In genomic region chr17:39153541-39154111, GRCh38 we compare ENCODE assay signal across 1 cellular context.
TF ChIP-seq lines count a peak whose summit lies in the region.

No MANE protein-coding gene starts in this region.

TF ChIP-seq in HEK293, 187 proteins besides CTCF, POLR2A, EP300 and RAD21 (continued from another document and continues in another):
- TF ChIP-seq ELK4 (IDR thresholded peaks at IDR 0.05; ENCODE audit: borderline replicate concordance, low read depth, low read length) (no peak), ZNF311 (tag by site-specific recombination; IDR thresholded peaks at IDR 0.05; ENCODE audit: borderline replicate concordance) (no peak), INSM2 (tag by site-specific recombination; IDR thresholded peaks at IDR 0.05) (no peak), ZFP69B (tag by site-specific recombination; IDR thresholded peaks at IDR 0.05) (no peak), SP2 (tag by site-specific recombination; IDR thresholded peaks at IDR 0.05) (no peak), ZNF48 (tag by site-specific recombination; IDR thresholded peaks at IDR 0.05) (no peak), SALL2 (tag by site-specific recombination; IDR thresholded peaks at IDR 0.05; ENCODE audit: borderline replicate concordance) (no peak), TRIM28 (IDR thresholded peaks at IDR 0.05; ENCODE audit: borderline replicate concordance, low read length) (no peak; the same call in 1 of the 2 replicates), PRDM10 (tag by site-specific recombination; IDR thresholded peaks at IDR 0.05) (no peak), ZNF24 (tag by site-specific recombination; IDR thresholded peaks at IDR 0.05) (no peak), ZNF548 (tag by site-specific recombination; IDR thresholded peaks at IDR 0.05) (no peak), ZNF626 (tag by site-specific recombination; IDR thresholded peaks at IDR 0.05) (no peak), ZNF350 (tag by site-specific recombination; IDR thresholded peaks at IDR 0.05) (no peak), KLF1 (tag by site-specific recombination; IDR thresholded peaks at IDR 0.05) (no peak; the same call in 1 of the 2 replicates), ZBTB1 (tag by site-specific recombination; IDR thresholded peaks at IDR 0.05) (0 out of 2 replicates have a peak, but pooled peaks have one; percentile 6), PRDM4 (tag by site-specific recombination; IDR thresholded peaks at IDR 0.05) (no peak), ZSCAN5A (tag by site-specific recombination; IDR thresholded peaks at IDR 0.05) (no peak), ZNF544 (tag by site-specific recombination; IDR thresholded peaks at IDR 0.05) (no peak), ZNF701 (tag by site-specific recombination; IDR thresholded peaks at IDR 0.05) (no peak), ZFP37 (tag by site-specific recombination; IDR thresholded peaks at IDR 0.05) (no peak; the same call in 1 of the 2 replicates), ZNF221 (tag by site-specific recombination; IDR thresholded peaks at IDR 0.05; ENCODE audit: borderline replicate concordance) (0 out of 2 replicates have a peak, but pooled peaks have one; percentile 49), ZNF670 (tag by site-specific recombination; IDR thresholded peaks at IDR 0.05; ENCODE audit: low read depth) (no peak), ZNF404 (tag by site-specific recombination; IDR thresholded peaks at IDR 0.05) (no peak), ZFP41 (tag by site-specific recombination; IDR thresholded peaks at IDR 0.05; ENCODE audit: borderline replicate concordance) (no peak), ZNF146 (tag by site-specific recombination; IDR thresholded peaks at IDR 0.05) (peak; percentile 42; the same call in 1 of the 2 replicates), MYNN (tag by site-specific recombination; IDR thresholded peaks at IDR 0.05; ENCODE audit: borderline replicate concordance) (no peak), REPIN1 (tag by site-specific recombination; IDR thresholded peaks at IDR 0.05; ENCODE audit: low read depth) (no peak), ZBTB48 (tag by site-specific recombination; IDR thresholded peaks at IDR 0.05) (no peak), ZNF423 (tag by site-specific recombination; IDR thresholded peaks at IDR 0.05) (no peak)
- TF ChIP-seq, protein P1, sequence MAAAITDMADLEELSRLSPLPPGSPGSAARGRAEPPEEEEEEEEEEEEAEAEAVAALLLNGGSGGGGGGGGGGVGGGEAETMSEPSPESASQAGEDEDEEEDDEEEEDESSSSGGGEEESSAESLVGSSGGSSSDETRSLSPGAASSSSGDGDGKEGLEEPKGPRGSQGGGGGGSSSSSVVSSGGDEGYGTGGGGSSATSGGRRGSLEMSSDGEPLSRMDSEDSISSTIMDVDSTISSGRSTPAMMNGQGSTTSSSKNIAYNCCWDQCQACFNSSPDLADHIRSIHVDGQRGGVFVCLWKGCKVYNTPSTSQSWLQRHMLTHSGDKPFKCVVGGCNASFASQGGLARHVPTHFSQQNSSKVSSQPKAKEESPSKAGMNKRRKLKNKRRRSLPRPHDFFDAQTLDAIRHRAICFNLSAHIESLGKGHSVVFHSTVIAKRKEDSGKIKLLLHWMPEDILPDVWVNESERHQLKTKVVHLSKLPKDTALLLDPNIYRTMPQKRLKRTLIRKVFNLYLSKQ (tag by site-specific recombination; IDR thresholded peaks at IDR 0.05; ENCODE audit: borderline replicate concordance): no peak
- TF ChIP-seq, protein P2, sequence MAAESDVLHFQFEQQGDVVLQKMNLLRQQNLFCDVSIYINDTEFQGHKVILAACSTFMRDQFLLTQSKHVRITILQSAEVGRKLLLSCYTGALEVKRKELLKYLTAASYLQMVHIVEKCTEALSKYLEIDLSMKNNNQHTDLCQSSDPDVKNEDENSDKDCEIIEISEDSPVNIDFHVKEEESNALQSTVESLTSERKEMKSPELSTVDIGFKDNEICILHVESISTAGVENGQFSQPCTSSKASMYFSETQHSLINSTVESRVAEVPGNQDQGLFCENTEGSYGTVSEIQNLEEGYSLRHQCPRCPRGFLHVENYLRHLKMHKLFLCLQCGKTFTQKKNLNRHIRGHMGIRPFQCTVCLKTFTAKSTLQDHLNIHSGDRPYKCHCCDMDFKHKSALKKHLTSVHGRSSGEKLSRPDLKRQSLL (tag by site-specific recombination; IDR thresholded peaks at IDR 0.05): peak; percentile 52; the same call in 1 of the 2 replicates
- TF ChIP-seq, protein P3, sequence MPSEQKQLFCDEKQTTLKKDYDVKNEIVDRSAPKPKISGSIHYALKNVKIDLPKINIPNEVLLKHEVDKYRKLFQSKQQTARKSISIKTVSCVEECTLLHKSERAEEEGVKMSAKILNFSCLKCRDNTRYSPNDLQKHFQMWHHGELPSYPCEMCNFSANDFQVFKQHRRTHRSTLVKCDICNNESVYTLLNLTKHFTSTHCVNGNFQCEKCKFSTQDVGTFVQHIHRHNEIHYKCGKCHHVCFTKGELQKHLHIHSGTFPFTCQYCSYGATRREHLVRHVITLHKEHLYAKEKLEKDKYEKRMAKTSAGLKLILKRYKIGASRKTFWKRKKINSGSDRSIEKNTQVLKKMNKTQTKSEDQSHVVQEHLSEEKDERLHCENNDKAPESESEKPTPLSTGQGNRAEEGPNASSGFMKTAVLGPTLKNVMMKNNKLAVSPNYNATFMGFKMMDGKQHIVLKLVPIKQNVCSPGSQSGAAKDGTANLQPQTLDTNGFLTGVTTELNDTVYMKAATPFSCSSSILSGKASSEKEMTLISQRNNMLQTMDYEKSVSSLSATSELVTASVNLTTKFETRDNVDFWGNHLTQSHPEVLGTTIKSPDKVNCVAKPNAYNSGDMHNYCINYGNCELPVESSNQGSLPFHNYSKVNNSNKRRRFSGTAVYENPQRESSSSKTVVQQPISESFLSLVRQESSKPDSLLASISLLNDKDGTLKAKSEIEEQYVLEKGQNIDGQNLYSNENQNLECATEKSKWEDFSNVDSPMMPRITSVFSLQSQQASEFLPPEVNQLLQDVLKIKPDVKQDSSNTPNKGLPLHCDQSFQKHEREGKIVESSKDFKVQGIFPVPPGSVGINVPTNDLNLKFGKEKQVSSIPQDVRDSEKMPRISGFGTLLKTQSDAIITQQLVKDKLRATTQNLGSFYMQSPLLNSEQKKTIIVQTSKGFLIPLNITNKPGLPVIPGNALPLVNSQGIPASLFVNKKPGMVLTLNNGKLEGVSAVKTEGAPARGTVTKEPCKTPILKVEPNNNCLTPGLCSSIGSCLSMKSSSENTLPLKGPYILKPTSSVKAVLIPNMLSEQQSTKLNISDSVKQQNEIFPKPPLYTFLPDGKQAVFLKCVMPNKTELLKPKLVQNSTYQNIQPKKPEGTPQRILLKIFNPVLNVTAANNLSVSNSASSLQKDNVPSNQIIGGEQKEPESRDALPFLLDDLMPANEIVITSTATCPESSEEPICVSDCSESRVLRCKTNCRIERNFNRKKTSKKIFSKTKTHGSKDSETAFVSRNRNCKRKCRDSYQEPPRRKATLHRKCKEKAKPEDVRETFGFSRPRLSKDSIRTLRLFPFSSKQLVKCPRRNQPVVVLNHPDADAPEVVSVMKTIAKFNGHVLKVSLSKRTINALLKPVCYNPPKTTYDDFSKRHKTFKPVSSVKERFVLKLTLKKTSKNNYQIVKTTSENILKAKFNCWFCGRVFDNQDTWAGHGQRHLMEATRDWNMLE (tag by site-specific recombination; conservative IDR thresholded peaks at IDR 0.05; ENCODE audit: low read depth): no peak
- TF ChIP-seq, protein P4, sequence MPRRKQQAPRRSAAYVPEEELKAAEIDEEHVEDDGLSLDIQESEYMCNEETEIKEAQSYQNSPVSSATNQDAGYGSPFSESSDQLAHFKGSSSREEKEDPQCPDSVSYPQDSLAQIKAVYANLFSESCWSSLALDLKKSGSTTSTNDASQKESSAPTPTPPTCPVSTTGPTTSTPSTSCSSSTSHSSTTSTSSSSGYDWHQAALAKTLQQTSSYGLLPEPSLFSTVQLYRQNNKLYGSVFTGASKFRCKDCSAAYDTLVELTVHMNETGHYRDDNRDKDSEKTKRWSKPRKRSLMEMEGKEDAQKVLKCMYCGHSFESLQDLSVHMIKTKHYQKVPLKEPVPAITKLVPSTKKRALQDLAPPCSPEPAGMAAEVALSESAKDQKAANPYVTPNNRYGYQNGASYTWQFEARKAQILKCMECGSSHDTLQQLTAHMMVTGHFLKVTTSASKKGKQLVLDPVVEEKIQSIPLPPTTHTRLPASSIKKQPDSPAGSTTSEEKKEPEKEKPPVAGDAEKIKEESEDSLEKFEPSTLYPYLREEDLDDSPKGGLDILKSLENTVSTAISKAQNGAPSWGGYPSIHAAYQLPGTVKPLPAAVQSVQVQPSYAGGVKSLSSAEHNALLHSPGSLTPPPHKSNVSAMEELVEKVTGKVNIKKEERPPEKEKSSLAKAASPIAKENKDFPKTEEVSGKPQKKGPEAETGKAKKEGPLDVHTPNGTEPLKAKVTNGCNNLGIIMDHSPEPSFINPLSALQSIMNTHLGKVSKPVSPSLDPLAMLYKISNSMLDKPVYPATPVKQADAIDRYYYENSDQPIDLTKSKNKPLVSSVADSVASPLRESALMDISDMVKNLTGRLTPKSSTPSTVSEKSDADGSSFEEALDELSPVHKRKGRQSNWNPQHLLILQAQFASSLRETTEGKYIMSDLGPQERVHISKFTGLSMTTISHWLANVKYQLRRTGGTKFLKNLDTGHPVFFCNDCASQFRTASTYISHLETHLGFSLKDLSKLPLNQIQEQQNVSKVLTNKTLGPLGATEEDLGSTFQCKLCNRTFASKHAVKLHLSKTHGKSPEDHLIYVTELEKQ (tag by site-specific recombination; IDR thresholded peaks at IDR 0.05; ENCODE audit: borderline replicate concordance): no peak
